In the genomic region with DNA sequence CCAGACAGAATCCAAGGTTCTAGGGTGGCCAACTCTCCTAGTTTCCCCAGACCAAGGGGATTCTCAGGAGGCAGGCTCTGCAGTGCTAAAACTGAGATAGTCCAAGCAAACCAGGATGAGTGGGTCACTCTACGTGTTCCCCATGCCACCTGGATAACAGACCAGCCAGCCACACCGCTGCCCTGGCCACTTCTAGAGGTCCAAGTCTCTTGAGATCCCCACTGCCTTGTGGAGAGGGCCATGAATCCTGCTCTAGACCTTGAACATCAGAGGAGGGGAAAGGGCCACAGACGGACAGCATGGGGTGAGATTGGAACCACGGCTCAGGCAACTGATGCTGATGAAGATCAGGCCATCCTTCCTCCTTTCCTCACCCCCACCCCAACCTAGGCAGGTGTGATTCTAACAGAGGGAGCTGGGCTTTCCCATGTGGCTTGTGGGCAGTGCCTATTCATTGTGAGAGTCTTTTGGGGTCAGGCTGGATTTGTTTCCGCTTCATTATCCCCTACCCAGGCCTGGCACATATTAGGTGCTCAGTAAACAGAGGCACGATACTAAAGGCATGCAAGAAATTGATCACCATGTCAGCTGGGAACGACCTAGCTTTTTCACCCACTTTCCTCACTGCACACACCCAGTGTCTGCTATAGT, we compare ENCODE assay signal across 17 cellular contexts. TPM values are rescaled to one million over a fixed set of nuclear protein-coding genes. Genes with fewer than 3 reads are reported as not detected.
DNase-seq lines count a peak whose midpoint lies in the region; ATAC-seq and TF ChIP-seq lines count a peak whose summit lies in the region.
"Had no signal": no experiment of that assay in that cellular context is flagged by ENCODE, and none has a peak within 500 bp of the region (broad histone marks: within the 10 kb centered on the region; RNA-seq: fewer than 3 reads in every experiment).

No MANE protein-coding gene starts in this region.

- H3K9ac ChIP-seq in KMS-11 (no peak overlapping the region), Karpas-422 (ENCODE audit: low read length) (no peak overlapping the region)

- no peak overlapping the region for H3K27ac Mint-ChIP-seq in activated T-cell treated with anti-CD3 and anti-CD28 coated beads, Interleukin-2, amount 50 U/mL, for 24 hours
- H3K27ac Mint-ChIP-seq in stimulated activated memory B cell treated with anti-CD40 and anti-IgM and Interleukin-4, amounts not matched to agents 10 μg/mL and 1 μg/mL and 100 μg/mL, for 72 hours: peak overlapping the region; percentile 71

- H3K4me1 ChIP-seq in KMS-11 (ENCODE audit: low read depth, poor library complexity, severe bottlenecking): peaks cover 90% of the 10 kb centered on the region
- no peaks in the 10 kb centered on the region for H3K4me1 ChIP-seq in Karpas-422 (ENCODE audit: low read length)
- H3K4me1 ChIP-seq: right lobe of liver had no signal

- H3K36me3 ChIP-seq in KMS-11 (ENCODE audit: insufficient read depth) (no peaks in the 10 kb centered on the region), Karpas-422 (ENCODE audit: insufficient read depth, low read length) (no peaks in the 10 kb centered on the region)
- H3K36me3 ChIP-seq: right lobe of liver, upper lobe of left lung had no signal

- no peaks in the 10 kb centered on the region for H4K20me1 ChIP-seq in KMS-11 (ENCODE audit: insufficient read depth)
- no peaks in the 10 kb centered on the region for H4K20me1 ChIP-seq in Karpas-422 (ENCODE audit: insufficient read depth, low read depth, low read length)

- no peaks in the 10 kb centered on the region for H3K9me3 ChIP-seq in Karpas-422 (ENCODE audit: low read length)
- H3K9me3 ChIP-seq: right lobe of liver, upper lobe of left lung had no signal

- DNase-seq in activated T-cell treated with anti-CD3 and anti-CD28 coated beads, Interleukin-2, amount 50 U/mL, for 4 hours: no peak
- no peak for DNase-seq in activated T-cell treated with anti-CD3 and anti-CD28 coated beads, Interleukin-2, amount 50 U/mL, for 24 hours
- DNase-seq in Karpas-422: no peak
- no peak for DNase-seq in NCI-H748 (lab: John Stamatoyannopoulos, UW; ENCODE audit: unreplicated experiment)
- no peak for DNase-seq in occipital lobe (lab: John Stamatoyannopoulos, UW)
- DNase-seq: DMS 273 treated with DMSO at 0.1 percent for 48 hours, GOT3, naive B cell, upper lobe of left lung had no signal

- no peak for TF ChIP-seq CTCF in KMS-11 (conservative IDR thresholded peaks at IDR 0.05; ENCODE audit: low read depth, low read length)

- H3K4me3 Mint-ChIP-seq in activated T-cell treated with anti-CD3 and anti-CD28 coated beads, Interleukin-2, amount 50 U/mL, for 4 hours: no peak overlapping the region
- H3K4me3 Mint-ChIP-seq in activated T-cell treated with anti-CD3 and anti-CD28 coated beads, Interleukin-2, amount 50 U/mL, for 24 hours: no peak overlapping the region
- H3K4me3 Mint-ChIP-seq in stimulated activated memory B cell treated with anti-CD40 and anti-IgM and Interleukin-4, amounts not matched to agents 10 μg/mL and 1 μg/mL and 100 μg/mL, for 72 hours: no peak overlapping the region

- H3K4me3 ChIP-seq in KMS-11 (IDR thresholded peaks at IDR 0.05; ENCODE audit: insufficient read depth, low read depth, low read length) (no peak overlapping the region), Karpas-422 (ENCODE audit: low read length) (no peak overlapping the region)
- H3K4me3 ChIP-seq: right lobe of liver, upper lobe of left lung had no signal

- H3K4me1 Mint-ChIP-seq in activated T-cell treated with anti-CD3 and anti-CD28 coated beads, Interleukin-2, amount 50 U/mL, for 4 hours (ENCODE audit: low read depth): no peaks in the 10 kb centered on the region
- peaks cover 5% of the 10 kb centered on the region for H3K4me1 Mint-ChIP-seq in activated T-cell treated with anti-CD3 and anti-CD28 coated beads, Interleukin-2, amount 50 U/mL, for 24 hours (ENCODE audit: low read depth)
- peaks cover 68% of the 10 kb centered on the region for H3K4me1 Mint-ChIP-seq in stimulated activated memory B cell treated with anti-CD40 and anti-IgM and Interleukin-4, amounts not matched to agents 10 μg/mL and 1 μg/mL and 100 μg/mL, for 72 hours

- H3K4me2 ChIP-seq in KMS-11: peak overlapping the region; percentile 41
- H3K4me2 ChIP-seq in Karpas-422 (ENCODE audit: low read depth, low read length, poor library complexity, severe bottlenecking): no peak overlapping the region

- no peaks in the 10 kb centered on the region for H3K79me2 ChIP-seq in KMS-11 (ENCODE audit: insufficient read depth, low read depth)
- H3K79me2 ChIP-seq in Karpas-422 (ENCODE audit: low read length): no peaks in the 10 kb centered on the region

- ATAC-seq in activated T-cell treated with anti-CD3 and anti-CD28 coated beads, Interleukin-2, amount 50 U/mL, for 4 hours: peak; percentile 18 to 38
- ATAC-seq in GM21515 (IDR thresholded peaks at IDR 0.05; ENCODE audit: unreplicated experiment): peak; percentile 49
- ATAC-seq in stimulated activated memory B cell treated with anti-CD40 and anti-IgM and Interleukin-4, amounts not matched to agents 10 μg/mL and 1 μg/mL and 100 μg/mL, for 72 hours: peak; percentile 86
- ATAC-seq: Panc1, right lobe of liver had no signal

- H3K27ac ChIP-seq in KMS-11 (no peak overlapping the region), Karpas-422 (ENCODE audit: low read length) (no peak overlapping the region)
- H3K27ac ChIP-seq: right lobe of liver, upper lobe of left lung had no signal

- H3K27me3 ChIP-seq in KMS-11 (ENCODE audit: insufficient read depth, low read depth) (no peaks in the 10 kb centered on the region), Karpas-422 (ENCODE audit: low read length) (no peaks in the 10 kb centered on the region; the same call in 1 of the 2 replicates)
- H3K27me3 ChIP-seq: right lobe of liver, upper lobe of left lung had no signal

- no peaks in the 10 kb centered on the region for H3K36me3 Mint-ChIP-seq in activated T-cell treated with anti-CD3 and anti-CD28 coated beads, Interleukin-2, amount 50 U/mL, for 4 hours (ENCODE audit: insufficient read depth)
- no peaks in the 10 kb centered on the region for H3K36me3 Mint-ChIP-seq in activated T-cell treated with anti-CD3 and anti-CD28 coated beads, Interleukin-2, amount 50 U/mL, for 24 hours (ENCODE audit: low read depth)
- peaks cover 6% of the 10 kb centered on the region for H3K36me3 Mint-ChIP-seq in stimulated activated memory B cell treated with anti-CD40 and anti-IgM and Interleukin-4, amounts not matched to agents 10 μg/mL and 1 μg/mL and 100 μg/mL, for 72 hours

- no peaks in the 10 kb centered on the region for H3K9me2 ChIP-seq in Karpas-422 (replicated peaks; ENCODE audit: insufficient read depth, low read length)

- peaks cover 4% of the 10 kb centered on the region for H3K27me3 Mint-ChIP-seq in activated T-cell treated with anti-CD3 and anti-CD28 coated beads, Interleukin-2, amount 50 U/mL, for 4 hours (ENCODE audit: low read depth)
- peaks cover 15% of the 10 kb centered on the region for H3K27me3 Mint-ChIP-seq in activated T-cell treated with anti-CD3 and anti-CD28 coated beads, Interleukin-2, amount 50 U/mL, for 24 hours
- H3K27me3 Mint-ChIP-seq in stimulated activated memory B cell treated with anti-CD40 and anti-IgM and Interleukin-4, amounts not matched to agents 10 μg/mL and 1 μg/mL and 100 μg/mL, for 72 hours: no peaks in the 10 kb centered on the region
- H3K27me3 Mint-ChIP-seq: naive B cell had no signal

- H2AFZ ChIP-seq in KMS-11 (ENCODE audit: low read depth): peak overlapping the region; percentile 7; the same call in 1 of the 2 replicates
- no peak overlapping the region for H2AFZ ChIP-seq in Karpas-422 (ENCODE audit: low read length)

- H3K9me3 Mint-ChIP-seq in activated T-cell treated with anti-CD3 and anti-CD28 coated beads, Interleukin-2, amount 50 U/mL, for 4 hours: no peaks in the 10 kb centered on the region
- H3K9me3 Mint-ChIP-seq in activated T-cell treated with anti-CD3 and anti-CD28 coated beads, Interleukin-2, amount 50 U/mL, for 24 hours: no peaks in the 10 kb centered on the region
- peaks cover 2% of the 10 kb centered on the region for H3K9me3 Mint-ChIP-seq in stimulated activated memory B cell treated with anti-CD40 and anti-IgM and Interleukin-4, amounts not matched to agents 10 μg/mL and 1 μg/mL and 100 μg/mL, for 72 hours

RNA-seq across cellular contexts. Expression of a gene that starts 16.8 kb away (rescaled TPM):
- under 1 TPM in 2 of 3 donors, not detected in 1; 0.11 to 0.14 TPM for total RNA-seq in activated T-cell treated with anti-CD3 and anti-CD28 coated beads, Interleukin-2, amount 50 U/mL, for 4 hours
- total RNA-seq in Karpas-422 (2014; rRNA removed; shearing (Covaris generic); ENCODE audit: low replicate concordance): not detected in 2 replicates
- total RNA-seq in occipital lobe: 15.1 TPM
- total RNA-seq: bronchial epithelial cell; MCF 10A; T-helper 2 cell treated with Interferon-gamma antibody and Interleukin-4, amounts not matched to agents 100 ng/mL and 5 ng/mL, for 36 hours had no signal

RNA-seq across cellular contexts. Expression of a gene that starts 41.6 kb away (rescaled TPM):
- 1 to 10 TPM; 2.4 to 3.6 (median 2.5) TPM for total RNA-seq in activated T-cell treated with anti-CD3 and anti-CD28 coated beads, Interleukin-2, amount 50 U/mL, for 4 hours
- total RNA-seq in Karpas-422 (2014; rRNA removed; shearing (Covaris generic); ENCODE audit: low replicate concordance): 66.2 and 96.5 TPM in 2 replicates
- 0.47 TPM for total RNA-seq in occipital lobe
- total RNA-seq: bronchial epithelial cell, MCF 10A had no signal

Comparison
In these comparisons a context has a peak if more than half of its experiments do, and no peak if none do; other contexts are left out.
1. ATAC-seq: peak in every context shown above with its lines; median percentile 86 in stimulated activated memory B cell treated with anti-CD40 and anti-IgM and Interleukin-4, amounts not matched to agents 10 μg/mL and 1 μg/mL and 100 μg/mL, for 72 hours; 49 in GM21515; 28 in activated T-cell treated with anti-CD3 and anti-CD28 coated beads, Interleukin-2, amount 50 U/mL, for 4 hours.
2. RNA of a gene that starts 16.8 kb away (total RNA-seq): 15.1 TPM in occipital lobe (single experiment); 0.11 to 0.14 TPM in activated T-cell treated with anti-CD3 and anti-CD28 coated beads, Interleukin-2, amount 50 U/mL, for 4 hours and not detected in Karpas-422; every median in the first group is over 10 times any median in the second.
3. RNA of a gene that starts 41.6 kb away (total RNA-seq): 66.2 to 96.5 TPM in Karpas-422; 2.4 to 3.6 TPM in activated T-cell treated with anti-CD3 and anti-CD28 coated beads, Interleukin-2, amount 50 U/mL, for 4 hours and 0.47 TPM in occipital lobe (single experiment); every median in the first group is over 10 times any median in the second.